Comparison of ENCODE assay signal across 10 cellular contexts in genomic region chrX:102339312-102340298, GRCh38.
A peak's percentile ranks its signal among the peaks of the same experiment; 100 is the strongest.
DNase-seq lines count a peak whose midpoint lies in the region; ATAC-seq and TF ChIP-seq lines count a peak whose summit lies in the region.
"Had no signal": no experiment of that assay in that cellular context is flagged by ENCODE, and none has a peak within 500 bp of the region (broad histone marks: within the 10 kb centered on the region; RNA-seq: fewer than 3 reads in every experiment).

No MANE protein-coding gene starts in this region.

- POLR2A ChIA-PET in A673 (lab: Charles Lee; ENCODE audit: low non-redundant PET) = no interaction called here

- H3K9me3 Mint-ChIP-seq in Calu3 (ENCODE audit: low read depth, unreplicated experiment) = no peaks in the 10 kb centered on the region

- H3K4me3 ChIP-seq in A673 (ENCODE audit: low read depth, low read length, poor library complexity, severe bottlenecking) (no peak overlapping the region), NB4 (ENCODE audit: low read depth, low read length) (no peak overlapping the region)
- H3K4me3 ChIP-seq: body of pancreas had no signal

- peak; percentile 4 for DNase-seq in A673 (ENCODE audit: low spot score)
- peak; percentile 25 for DNase-seq in Calu3
- DNase-seq in NB4 (ENCODE audit: low read depth) = peak; percentile 1
- peak; percentile 78 for DNase-seq in islet precursor cell
- no peak for DNase-seq in COLO668 (lab: John Stamatoyannopoulos, UW; ENCODE audit: unreplicated experiment)
- DNase-seq in NCI-H187 (lab: John Stamatoyannopoulos, UW) = no peak
- DNase-seq: KBM-7 had no signal

- no peak for TF ChIP-seq POLR2A in NB4 (IDR thresholded peaks at IDR 0.05; ENCODE audit: extremely low read depth, insufficient read length)

- no peaks in the 10 kb centered on the region for H3K4me1 ChIP-seq in A673 (ENCODE audit: insufficient read depth, low read length, poor library complexity, severe bottlenecking)
- H3K4me1 ChIP-seq: body of pancreas had no signal

- H3K27ac Mint-ChIP-seq in Calu3 (ENCODE audit: unreplicated experiment) = no peak overlapping the region

- H3K9me3 ChIP-seq in A673 (ENCODE audit: low read depth, low read length, poor library complexity, severe bottlenecking) = no peaks in the 10 kb centered on the region
- H3K9me3 ChIP-seq: body of pancreas had no signal

- no peaks in the 10 kb centered on the region for H3K4me1 Mint-ChIP-seq in Calu3 (ENCODE audit: low read depth, unreplicated experiment)

- ATAC-seq in GM21723 (IDR thresholded peaks at IDR 0.05; ENCODE audit: unreplicated experiment) (no peak), GM18520 (IDR thresholded peaks at IDR 0.05; ENCODE audit: unreplicated experiment) (no peak)
- ATAC-seq: body of pancreas had no signal

- H3K27ac ChIP-seq in A673 (ENCODE audit: low read depth, low read length, poor library complexity, severe bottlenecking) = no peak overlapping the region
- H3K27ac ChIP-seq: body of pancreas had no signal

- intact Hi-C loops in A673 (cut with micrococcal nuclease; ENCODE audit: unreplicated experiment) = no loop called here
- intact Hi-C loops in Calu3 (cut with micrococcal nuclease; ENCODE audit: unreplicated experiment) = no loop called here

- TF ChIP-seq CTCF in A673 (conservative IDR thresholded peaks at IDR 0.05; ENCODE audit: low read depth, low read length) (no peak), Calu3 (IDR thresholded peaks at IDR 0.05; ENCODE audit: unreplicated experiment) (no peak), NB4 (IDR thresholded peaks at IDR 0.05; ENCODE audit: low read depth, low read length) (no peak)

- BruUV-seq in A673 (replicated peaks; lab: Mats Ljungman, UMichigan) (no TSS peak), Calu3 (replicated peaks; lab: Mats Ljungman, UMichigan) (no TSS peak)

- H3K36me3 Mint-ChIP-seq in Calu3 (ENCODE audit: insufficient read depth, unreplicated experiment) = no peaks in the 10 kb centered on the region

- CTCF ChIA-PET in A673 (lab: Charles Lee) (no interaction called here), Calu3 (lab: Charles Lee) (no interaction called here)

- no peaks in the 10 kb centered on the region for H3K27me3 ChIP-seq in A673 (replicated peaks; ENCODE audit: insufficient read depth, low read depth, low read length, poor library complexity)
- H3K27me3 ChIP-seq: body of pancreas had no signal

- H3K27me3 Mint-ChIP-seq in Calu3 (ENCODE audit: unreplicated experiment) = no peaks in the 10 kb centered on the region

- no peak overlapping the region for H3K4me3 Mint-ChIP-seq in Calu3 (ENCODE audit: low read depth, unreplicated experiment)

- H3K36me3 ChIP-seq in A673 (ENCODE audit: insufficient read depth, low read length, poor library complexity, severe bottlenecking) = no peaks in the 10 kb centered on the region

Comparison
In these comparisons a context has a peak if more than half of its experiments do, and no peak if none do; other contexts are left out.
1. DNase-seq: peak in A673 (single experiment), Calu3 (single experiment), NB4 (single experiment) and islet precursor cell (single experiment); none in COLO668 (single experiment) and NCI-H187 (0 of 2).